ENCODE assay signal across 28 cellular contexts in genomic region chr16:2278272-2278608, GRCh38. TPM values are rescaled to one million over a fixed set of nuclear protein-coding genes. Genes with fewer than 3 reads are reported as not detected.
A peak's percentile ranks its signal among the peaks of the same experiment; 100 is the strongest.
DNase-seq lines count a peak whose midpoint lies in the region; ATAC-seq, FAIRE-seq and TF ChIP-seq lines count a peak whose summit lies in the region.
"Had no signal": no experiment of that assay in that cellular context is flagged by ENCODE, and none has a peak within 500 bp of the region (broad histone marks: within the 10 kb centered on the region; RNA-seq: fewer than 3 reads in every experiment).

No MANE protein-coding gene starts in this region.

- H3K4me3 Mint-ChIP-seq in type B pancreatic cell = no peak overlapping the region
- no peak overlapping the region for H3K4me3 Mint-ChIP-seq in activated naive CD8-positive, alpha-beta T cell treated with anti-CD3 and anti-CD28 coated beads, Interleukin-2, amount 50 U/mL, for 24 hours
- H3K4me3 Mint-ChIP-seq: effector memory CD8-positive, alpha-beta T cell; memory B cell; naive thymus-derived CD8-positive, alpha-beta T cell; stimulated activated naive CD8-positive, alpha-beta T cell treated with anti-CD3 and anti-CD28 coated beads, Interleukin-15, amount 100 ng/mL, for 72 hours; T-helper 17 cell had no signal

- H3K27ac ChIP-seq in OCI-LY7 (ENCODE audit: low read depth, low read length, poor library complexity, severe bottlenecking) (no peak overlapping the region), hepatocyte (no peak overlapping the region)
- H3K27ac ChIP-seq: C4-2B, heart left ventricle, KMS-11, transverse colon, VCaP had no signal

- H3K36me3 Mint-ChIP-seq in type B pancreatic cell = no peaks in the 10 kb centered on the region
- no peaks in the 10 kb centered on the region for H3K36me3 Mint-ChIP-seq in activated naive CD8-positive, alpha-beta T cell treated with anti-CD3 and anti-CD28 coated beads, Interleukin-2, amount 50 U/mL, for 24 hours (ENCODE audit: low read depth)
- H3K36me3 Mint-ChIP-seq: memory B cell; naive thymus-derived CD8-positive, alpha-beta T cell had no signal

- peak; percentile 59 for TF ChIP-seq CTCF in OCI-LY7 (conservative IDR thresholded peaks at IDR 0.05; ENCODE audit: low read length)
- peak; percentile 6 for TF ChIP-seq CTCF in hepatocyte (IDR thresholded peaks at IDR 0.05; ENCODE audit: poor library complexity)
- TF ChIP-seq CTCF in type B pancreatic cell (conservative IDR thresholded peaks at IDR 0.05) = peak; percentile 35

- no peaks in the 10 kb centered on the region for H3K27me3 Mint-ChIP-seq in type B pancreatic cell
- no peaks in the 10 kb centered on the region for H3K27me3 Mint-ChIP-seq in activated naive CD8-positive, alpha-beta T cell treated with anti-CD3 and anti-CD28 coated beads, Interleukin-2, amount 50 U/mL, for 24 hours
- H3K27me3 Mint-ChIP-seq: effector memory CD8-positive, alpha-beta T cell; memory B cell; naive thymus-derived CD8-positive, alpha-beta T cell; stimulated activated naive CD8-positive, alpha-beta T cell treated with anti-CD3 and anti-CD28 coated beads, Interleukin-15, amount 100 ng/mL, for 72 hours; T-helper 17 cell had no signal

- WGBS in hepatocyte (ENCODE audit: low lambda C conversion rate, missing lambda C conversion rate) = 67% methylated on average over 14 of the region's 14 CpGs

- no peak for FAIRE-seq in GM12891 (lab: Jason Lieb, UNC)
- FAIRE-seq: A204.1, GM12892, islet of Langerhans had no signal

- POLR2A ChIA-PET in OCI-LY7 (lab: Charles Lee) = no interaction called here

- no peaks in the 10 kb centered on the region for H3K79me2 ChIP-seq in OCI-LY7 (ENCODE audit: insufficient read depth, low read depth, low read length)
- no peaks in the 10 kb centered on the region for H3K79me2 ChIP-seq in hepatocyte

- H3K4me2 ChIP-seq in OCI-LY7 (ENCODE audit: low read length) (no peak overlapping the region), hepatocyte (no peak overlapping the region)
- H3K4me2 ChIP-seq: KMS-11 had no signal

- H3K9me3 ChIP-seq in OCI-LY7 (ENCODE audit: low read length) (no peaks in the 10 kb centered on the region), hepatocyte (ENCODE audit: low read depth) (no peaks in the 10 kb centered on the region)
- H3K9me3 ChIP-seq: heart left ventricle, transverse colon had no signal

- TF ChIP-seq POLR2A in GM12891 (IDR thresholded peaks at IDR 0.05; ENCODE audit: low read depth, low read length) = no peak

- no peak overlapping the region for H3K27ac Mint-ChIP-seq in type B pancreatic cell
- no peak overlapping the region for H3K27ac Mint-ChIP-seq in activated naive CD8-positive, alpha-beta T cell treated with anti-CD3 and anti-CD28 coated beads, Interleukin-2, amount 50 U/mL, for 24 hours
- H3K27ac Mint-ChIP-seq: effector memory CD8-positive, alpha-beta T cell; memory B cell; naive thymus-derived CD8-positive, alpha-beta T cell; stimulated activated naive CD8-positive, alpha-beta T cell treated with anti-CD3 and anti-CD28 coated beads, Interleukin-15, amount 100 ng/mL, for 72 hours; T-helper 17 cell had no signal

- H3K9me3 Mint-ChIP-seq in type B pancreatic cell = no peaks in the 10 kb centered on the region
- H3K9me3 Mint-ChIP-seq in activated naive CD8-positive, alpha-beta T cell treated with anti-CD3 and anti-CD28 coated beads, Interleukin-2, amount 50 U/mL, for 24 hours = no peaks in the 10 kb centered on the region
- H3K9me3 Mint-ChIP-seq: effector memory CD8-positive, alpha-beta T cell; memory B cell; naive thymus-derived CD8-positive, alpha-beta T cell; stimulated activated naive CD8-positive, alpha-beta T cell treated with anti-CD3 and anti-CD28 coated beads, Interleukin-15, amount 100 ng/mL, for 72 hours had no signal

- H4K20me1 ChIP-seq in OCI-LY7 (ENCODE audit: insufficient read depth, low read length) (no peaks in the 10 kb centered on the region; the same call in 1 of the 2 replicates), hepatocyte (ENCODE audit: insufficient read depth, poor library complexity, severe bottlenecking) (no peaks in the 10 kb centered on the region)

- H3K4me1 ChIP-seq in OCI-LY7 (ENCODE audit: insufficient read depth, low read length, poor library complexity, severe bottlenecking) = no peaks in the 10 kb centered on the region
- no peaks in the 10 kb centered on the region for H3K4me1 ChIP-seq in hepatocyte (ENCODE audit: insufficient read depth)
- H3K4me1 ChIP-seq: transverse colon had no signal

- BruUV-seq in OCI-LY7 (replicated peaks; lab: Mats Ljungman, UMichigan) = no TSS peak

- H3K36me3 ChIP-seq in OCI-LY7 (ENCODE audit: insufficient read depth, low read length) = no peaks in the 10 kb centered on the region
- no peaks in the 10 kb centered on the region for H3K36me3 ChIP-seq in hepatocyte (replicated peaks; ENCODE audit: insufficient read depth, low read depth)
- H3K36me3 ChIP-seq: transverse colon had no signal

- H3K9me2 ChIP-seq in OCI-LY7 (ENCODE audit: insufficient read depth, low read length) (no peaks in the 10 kb centered on the region), hepatocyte (replicated peaks; ENCODE audit: insufficient read depth) (no peaks in the 10 kb centered on the region)

- no peak for ATAC-seq in activated naive CD8-positive, alpha-beta T cell treated with anti-CD3 and anti-CD28 coated beads, Interleukin-2, amount 50 U/mL, for 24 hours
- ATAC-seq: effector memory CD8-positive, alpha-beta T cell; naive thymus-derived CD8-positive, alpha-beta T cell; stimulated activated naive CD8-positive, alpha-beta T cell treated with anti-CD3 and anti-CD28 coated beads, Interleukin-15, amount 100 ng/mL, for 72 hours; T-helper 17 cell had no signal

- DNase-seq in NCI-H524 (lab: John Stamatoyannopoulos, UW) = peak; percentile 4 to 55
- DNase-seq in NCI-H524 treated with DMSO at 0.1 percent for 48 hours (lab: John Stamatoyannopoulos, UW) = no peak
- peak; percentile 34 for DNase-seq in OCI-LY7 (ENCODE audit: low spot score)
- DNase-seq in hepatocyte (ENCODE audit: low spot score) = no peak
- no peak for DNase-seq in type B pancreatic cell (ENCODE audit: extremely low spot score, unreplicated experiment)
- DNase-seq in GM12891 (ENCODE audit: insufficient read length, low spot score) = no peak
- no peak for DNase-seq in activated naive CD8-positive, alpha-beta T cell treated with anti-CD3 and anti-CD28 coated beads, Interleukin-2, amount 50 U/mL, for 24 hours
- DNase-seq in SW 1271 (lab: John Stamatoyannopoulos, UW) = no peak
- DNase-seq: activated CD4-positive, alpha-beta T cell treated with anti-CD3 and anti-CD28 coated beads, Interleukin-2, amount 50 U/mL, for 4 hours; aorta; DMS153; effector memory CD8-positive, alpha-beta T cell; HCEC 1CT; naive thymus-derived CD8-positive, alpha-beta T cell; NCI-H1048; NCI-H2029 treated with DMSO at 0.1 percent for 48 hours; NCI-H526; stimulated activated naive CD8-positive, alpha-beta T cell treated with anti-CD3 and anti-CD28 coated beads, Interleukin-15, amount 100 ng/mL, for 72 hours; T-helper 17 cell; transverse colon had no signal

- CTCF ChIA-PET in OCI-LY7 (lab: Charles Lee; ENCODE audit: unreplicated experiment) = no interaction called here

- H3K4me3 ChIP-seq in OCI-LY7 (ENCODE audit: low read depth, low read length, poor library complexity, severe bottlenecking) (no peak overlapping the region), hepatocyte (no peak overlapping the region)
- H3K4me3 ChIP-seq: heart left ventricle, transverse colon had no signal

- intact Hi-C loops in OCI-LY7 (cut with micrococcal nuclease; ENCODE audit: unreplicated experiment) = no loop called here

- H3K4me1 Mint-ChIP-seq in type B pancreatic cell (ENCODE audit: unreplicated experiment) = no peaks in the 10 kb centered on the region
- H3K4me1 Mint-ChIP-seq in activated naive CD8-positive, alpha-beta T cell treated with anti-CD3 and anti-CD28 coated beads, Interleukin-2, amount 50 U/mL, for 24 hours = no peaks in the 10 kb centered on the region
- H3K4me1 Mint-ChIP-seq: memory B cell; stimulated activated naive CD8-positive, alpha-beta T cell treated with anti-CD3 and anti-CD28 coated beads, Interleukin-15, amount 100 ng/mL, for 72 hours; T-helper 17 cell had no signal

- H2AFZ ChIP-seq in OCI-LY7 (ENCODE audit: low read length) = no peak overlapping the region
- H2AFZ ChIP-seq in hepatocyte = no peak overlapping the region

- no peaks in the 10 kb centered on the region for H3K27me3 ChIP-seq in hepatocyte
- H3K27me3 ChIP-seq: heart left ventricle, transverse colon had no signal

TF ChIP-seq in GM12891, 5 proteins besides CTCF, POLR2A, EP300 and RAD21:
- TF ChIP-seq SPI1 (IDR thresholded peaks at IDR 0.05; ENCODE audit: low read depth, low read length) = no peak
- TF ChIP-seq PAX5 (IDR thresholded peaks at IDR 0.05; ENCODE audit: insufficient read depth, low read length, severe bottlenecking) = no peak
- TF ChIP-seq POU2F2 (IDR thresholded peaks at IDR 0.05; ENCODE audit: low read depth, low read length) = no peak
- no peak for TF ChIP-seq TAF1 (IDR thresholded peaks at IDR 0.05; ENCODE audit: low read depth, low read length)
- TF ChIP-seq POLR2AphosphoS5 (IDR thresholded peaks at IDR 0.05; ENCODE audit: low read depth, low read length) = no peak
TF ChIP-seq in GM12891: peak in this region for 0.

RNA-seq across cellular contexts. Expression of gene RNPS1, which starts 10.3 kb away (rescaled TPM):
- total RNA-seq in OCI-LY7 (2014; rRNA removed; shearing (Covaris generic)) = 211 and 225 TPM in 2 replicates
- total RNA-seq in OCI-LY7 (2022) (323 and 339 TPM in 2 replicates), hepatocyte (107 and 128 TPM in 2 replicates), type B pancreatic cell (ENCODE audit: low replicate concordance) (180 and 241 TPM in 2 replicates)
- 198 and 211 TPM in 2 replicates for polyA plus RNA-seq in hepatocyte
- 157 TPM for polyA plus RNA-seq in GM12891 (2012; ENCODE audit: low read depth, missing spikeins)

RNA-seq across cellular contexts. Expression of gene ECI1, which starts 26.9 kb away (rescaled TPM):
- 66.6 and 80.0 TPM in 2 replicates for total RNA-seq in OCI-LY7 (2014; rRNA removed; shearing (Covaris generic))
- total RNA-seq in OCI-LY7 (2022) (74.5 and 87.5 TPM in 2 replicates), hepatocyte (59.9 and 71.4 TPM in 2 replicates), type B pancreatic cell (ENCODE audit: low replicate concordance) (72.7 and 89.7 TPM in 2 replicates)
- 133 and 156 TPM in 2 replicates for polyA plus RNA-seq in hepatocyte
- polyA plus RNA-seq in GM12891 (2012; ENCODE audit: low read depth, missing spikeins) = 29.5 TPM

RNA-seq across cellular contexts. Expression of gene DNASE1L2, which starts 42.0 kb away (rescaled TPM):
- 6.6 and 6.9 TPM in 2 replicates for total RNA-seq in OCI-LY7 (2014; rRNA removed; shearing (Covaris generic))
- total RNA-seq in OCI-LY7 (2022) (8.4 and 9.8 TPM in 2 replicates), hepatocyte (0.23 and 0.64 TPM in 2 replicates), type B pancreatic cell (ENCODE audit: low replicate concordance) (0.57 and 2.6 TPM in 2 replicates)
- 0.27 and 0.80 TPM in 2 replicates for polyA plus RNA-seq in hepatocyte
- polyA plus RNA-seq in GM12891 (2012; ENCODE audit: low read depth, missing spikeins) = 0.15 TPM
- polyA plus RNA-seq: naive thymus-derived CD8-positive, alpha-beta T cell had no signal

RNA-seq across cellular contexts. Expression of gene E4F1, which starts 54.8 kb away (rescaled TPM):
- total RNA-seq in OCI-LY7 (2014; rRNA removed; shearing (Covaris generic)) = 43.1 and 59.6 TPM in 2 replicates
- total RNA-seq in OCI-LY7 (2022) = 35.3 and 42.3 TPM in 2 replicates
- 18.1 and 19.7 TPM in 2 replicates for total RNA-seq in hepatocyte
- polyA plus RNA-seq in hepatocyte = 15.5 and 28.4 TPM in 2 replicates
- total RNA-seq in type B pancreatic cell (ENCODE audit: low replicate concordance) = 24.9 and 30.4 TPM in 2 replicates
- polyA plus RNA-seq in GM12891 (2012; ENCODE audit: low read depth, missing spikeins) = 13.1 TPM

Comparison
In these comparisons a context has a peak if more than half of its experiments do, and no peak if none do; other contexts are left out.
1. DNase-seq: peak in NCI-H524 (2 of 2) and OCI-LY7 (single experiment); none in NCI-H524 treated with DMSO at 0.1 percent for 48 hours (single experiment), hepatocyte (single experiment), type B pancreatic cell (single experiment), GM12891 (single experiment), activated naive CD8-positive, alpha-beta T cell treated with anti-CD3 and anti-CD28 coated beads, Interleukin-2, amount 50 U/mL, for 24 hours (single experiment) and SW 1271 (0 of 2).
2. CTCF ChIP-seq: peak in every context shown above with its lines; median percentile 59 in OCI-LY7; 35 in type B pancreatic cell; 6 in hepatocyte.